ENCODE assay signal across 1 cellular context in genomic region chr17:5763595-5763994, GRCh38.
A peak's percentile ranks its signal among the peaks of the same experiment; 100 is the strongest.
TF ChIP-seq lines count a peak whose summit lies in the region.

No MANE protein-coding gene starts in this region.

TF ChIP-seq in HepG2, 621 proteins besides CTCF, POLR2A, EP300 and RAD21 (continued from another document and continues in another):
- TF ChIP-seq ZNF280D (CRISPR knock-in tag; IDR thresholded peaks at IDR 0.05) (peak; percentile 85; the same call in 1 of the 2 replicates), NONO (IDR thresholded peaks at IDR 0.05) (no peak), NONO (CRISPR knock-in tag; conservative IDR thresholded peaks at IDR 0.05) (peak; percentile 90), KLF15 (CRISPR knock-in tag; IDR thresholded peaks at IDR 0.05; ENCODE audit: borderline replicate concordance) (no peak), ZNF784 (CRISPR knock-in tag; IDR thresholded peaks at IDR 0.05; ENCODE audit: borderline replicate concordance) (no peak), TFDP2 (CRISPR knock-in tag; IDR thresholded peaks at IDR 0.05) (no peak), BHLHE40 (IDR thresholded peaks at IDR 0.05; ENCODE audit: low read length) (no peak), CREB1 (IDR thresholded peaks at IDR 0.05) (no peak), CREB1 (CRISPR knock-in tag; IDR thresholded peaks at IDR 0.05) (no peak), ATAD3A (CRISPR knock-in tag; IDR thresholded peaks at IDR 0.05) (no peak), NR2F2 (IDR thresholded peaks at IDR 0.05; ENCODE audit: borderline replicate concordance, low read depth) (peak; percentile 100), BRCA1 (CRISPR knock-in tag; IDR thresholded peaks at IDR 0.05) (0 out of 2 replicates have a peak, but pooled peaks have one; percentile 20), GABPB1 (CRISPR knock-in tag; IDR thresholded peaks at IDR 0.05) (no peak), ZMYM2 (CRISPR knock-in tag; IDR thresholded peaks at IDR 0.05) (peak; percentile 94), PAX8 (CRISPR knock-in tag; IDR thresholded peaks at IDR 0.05; ENCODE audit: borderline replicate concordance) (0 out of 2 replicates have a peak, but pooled peaks have one; percentile 27), FOXP1 (IDR thresholded peaks at IDR 0.05) (no peak), FOXP1 (CRISPR knock-in tag; IDR thresholded peaks at IDR 0.05) (peak; percentile 62; the same call in 1 of the 2 replicates), ZNF124 (CRISPR knock-in tag; IDR thresholded peaks at IDR 0.05) (0 out of 2 replicates have a peak, but pooled peaks have one; percentile 38), GRHL1 (CRISPR knock-in tag; conservative IDR thresholded peaks at IDR 0.05) (no peak), KDM1A (CRISPR knock-in tag; IDR thresholded peaks at IDR 0.05) (0 out of 2 replicates have a peak, but pooled peaks have one; percentile 44), ZNF230 (CRISPR knock-in tag; IDR thresholded peaks at IDR 0.05) (peak; percentile 43; the same call in 1 of the 2 replicates), TEAD3 (CRISPR knock-in tag; optimal IDR thresholded peaks at IDR 0.05; ENCODE audit: borderline replicate concordance) (peak; percentile 72), FUBP1 (CRISPR knock-in tag; IDR thresholded peaks at IDR 0.05; ENCODE audit: borderline replicate concordance) (no peak), LCORL (IDR thresholded peaks at IDR 0.05) (no peak), LCORL (CRISPR knock-in tag; IDR thresholded peaks at IDR 0.05) (peak; percentile 64), ZNF691 (CRISPR knock-in tag; IDR thresholded peaks at IDR 0.05; ENCODE audit: borderline replicate concordance, low read depth) (peak; percentile 67; the same call in 1 of the 2 replicates), ZSCAN31 (CRISPR knock-in tag; IDR thresholded peaks at IDR 0.05; ENCODE audit: low read depth) (peak; percentile 48; the same call in 1 of the 2 replicates), ZNF331 (CRISPR knock-in tag; IDR thresholded peaks at IDR 0.05) (peak; percentile 53; the same call in 1 of the 2 replicates), MTF1 (CRISPR knock-in tag; IDR thresholded peaks at IDR 0.05) (no peak), FOXK1 (CRISPR knock-in tag; IDR thresholded peaks at IDR 0.05; ENCODE audit: borderline replicate concordance, low read depth) (peak; percentile 94; the same call in 1 of the 2 replicates), THRA (CRISPR knock-in tag; IDR thresholded peaks at IDR 0.05; ENCODE audit: borderline replicate concordance) (peak; percentile 92; the same call in 1 of the 2 replicates), ZNF205 (CRISPR knock-in tag; IDR thresholded peaks at IDR 0.05) (no peak), PHF8 (CRISPR knock-in tag; IDR thresholded peaks at IDR 0.05) (no peak), ZNF766 (CRISPR knock-in tag; IDR thresholded peaks at IDR 0.05; ENCODE audit: borderline replicate concordance) (no peak), HDAC2 (CRISPR knock-in tag; IDR thresholded peaks at IDR 0.05) (peak; percentile 96), ZSCAN30 (CRISPR knock-in tag; IDR thresholded peaks at IDR 0.05) (no peak), HDAC1 (CRISPR knock-in tag; IDR thresholded peaks at IDR 0.05) (peak; percentile 97), ZBTB40 (IDR thresholded peaks at IDR 0.05) (no peak), ZBTB40 (CRISPR knock-in tag; IDR thresholded peaks at IDR 0.05) (no peak; the same call in 1 of the 2 replicates), MAFG (CRISPR knock-in tag; IDR thresholded peaks at IDR 0.05) (no peak), SAFB2 (CRISPR knock-in tag; IDR thresholded peaks at IDR 0.05; ENCODE audit: borderline replicate concordance, low read depth) (no peak)
